In the genomic region with DNA sequence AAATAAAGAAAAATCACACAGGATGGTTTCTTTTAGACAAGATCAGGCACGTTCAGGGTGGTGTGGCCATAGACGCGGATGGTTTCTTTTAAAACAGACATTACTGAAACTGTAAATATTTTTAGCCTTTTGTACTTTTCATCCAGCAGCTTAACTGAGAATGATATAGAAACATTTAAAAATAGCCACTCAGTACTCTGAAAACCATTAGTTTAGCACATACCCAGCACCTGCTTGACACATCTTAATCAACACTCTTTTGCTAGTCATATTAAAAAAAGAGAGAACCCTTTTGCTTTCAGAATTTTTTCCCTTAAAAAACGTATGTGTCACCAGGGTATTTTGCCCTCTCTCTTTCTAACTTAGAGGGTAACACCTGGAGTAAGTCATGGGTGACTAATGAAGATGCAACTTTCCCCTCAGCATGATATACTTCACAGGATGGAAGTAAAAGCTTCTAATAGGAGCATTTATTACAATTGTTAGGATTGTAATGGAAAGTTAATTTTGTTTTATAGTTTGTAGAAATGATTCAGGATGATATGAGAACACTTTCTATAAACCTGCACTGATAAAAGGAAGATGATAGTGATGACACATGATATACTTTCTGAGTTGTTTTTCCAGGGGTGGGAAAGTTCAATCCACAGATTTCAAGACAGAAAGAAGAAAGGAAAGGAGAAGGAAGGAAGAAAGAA, we compare ENCODE assay signal across 10 cellular contexts. TPM values are rescaled to one million over a fixed set of nuclear protein-coding genes. Genes with fewer than 3 reads are reported as not detected.
A peak's percentile ranks its signal among the peaks of the same experiment; 100 is the strongest.
DNase-seq lines count a peak whose midpoint lies in the region; ATAC-seq and TF ChIP-seq lines count a peak whose summit lies in the region.
"Had no signal": no experiment of that assay in that cellular context is flagged by ENCODE, and none has a peak within 500 bp of the region (broad histone marks: within the 10 kb centered on the region; RNA-seq: fewer than 3 reads in every experiment).

No MANE protein-coding gene starts in this region.

- H3K36me3 ChIP-seq in right atrium auricular region: no peaks in the 10 kb centered on the region

- no peak overlapping the region for H3K4me3 ChIP-seq in right atrium auricular region

- no peak overlapping the region for H3K27ac ChIP-seq in right atrium auricular region

- POLR2A ChIA-PET in GM10248 (lab: Yijun Ruan, JAX): no interaction called here
- POLR2A ChIA-PET in activated B cell treated with CpG ODN at 0.5 μM for 24 hours (lab: Charles Lee): interaction anchor here (1.3 to 2.0 kb wide), 5 partner anchors 20 to 35 kb away, joined by 3 to 11 read pairs (median 6); no protein-coding TSS in a partner anchor

- H3K9me3 ChIP-seq in right atrium auricular region: no peaks in the 10 kb centered on the region

- CTCF ChIA-PET in GM10248 (lab: Yijun Ruan, JAX): no interaction called here
- CTCF ChIA-PET in activated B cell treated with CpG ODN at 0.5 μM for 24 hours (lab: Charles Lee): no interaction called here

- no peaks in the 10 kb centered on the region for H3K27me3 Mint-ChIP-seq in activated B cell treated with CpG ODN at 0.5 μM for 24 hours
- H3K27me3 Mint-ChIP-seq in effector memory CD8-positive, alpha-beta T cell: no peaks in the 10 kb centered on the region

- H3K36me3 Mint-ChIP-seq in activated B cell treated with CpG ODN at 0.5 μM for 24 hours (ENCODE audit: low read depth): peaks cover 50% of the 10 kb centered on the region
- H3K36me3 Mint-ChIP-seq in effector memory CD8-positive, alpha-beta T cell (ENCODE audit: insufficient read depth): peaks cover 5% of the 10 kb centered on the region

- no peaks in the 10 kb centered on the region for H3K27me3 ChIP-seq in right atrium auricular region

- H3K4me1 ChIP-seq in right atrium auricular region: no peaks in the 10 kb centered on the region

- peak overlapping the region; percentile 9 for H3K4me3 Mint-ChIP-seq in activated B cell treated with CpG ODN at 0.5 μM for 24 hours
- no peak overlapping the region for H3K4me3 Mint-ChIP-seq in effector memory CD8-positive, alpha-beta T cell

- no peak for TF ChIP-seq CTCF in GM10248 (IDR thresholded peaks at IDR 0.05; ENCODE audit: control extremely low read depth, extremely low read depth, low read depth, missing control alignments)
- no peak for TF ChIP-seq CTCF in activated B cell treated with CpG ODN at 0.5 μM for 24 hours (IDR thresholded peaks at IDR 0.05)
- TF ChIP-seq CTCF in right atrium auricular region (IDR thresholded peaks at IDR 0.05): no peak

- no peaks in the 10 kb centered on the region for H3K9me3 Mint-ChIP-seq in activated B cell treated with CpG ODN at 0.5 μM for 24 hours
- H3K9me3 Mint-ChIP-seq in effector memory CD8-positive, alpha-beta T cell: peaks cover 0 to 7% of the 10 kb centered on the region in 2 donors

- ATAC-seq in GM19328 (IDR thresholded peaks at IDR 0.05; ENCODE audit: unreplicated experiment) (peak; percentile 83), HG03025 (IDR thresholded peaks at IDR 0.05; ENCODE audit: low FRiP score, unreplicated experiment) (peak; percentile 96), activated B cell treated with CpG ODN at 0.5 μM for 24 hours (ENCODE audit: low read depth) (peak; percentile 51)
- ATAC-seq in effector memory CD8-positive, alpha-beta T cell (replicated peaks): no peak

- H3K4me1 Mint-ChIP-seq in activated B cell treated with CpG ODN at 0.5 μM for 24 hours: peaks cover 73% of the 10 kb centered on the region
- H3K4me1 Mint-ChIP-seq in effector memory CD8-positive, alpha-beta T cell (ENCODE audit: low read depth in 2 of 2): peaks cover 0 to 9% of the 10 kb centered on the region in 2 donors

- peak overlapping the region; percentile 73 for H3K27ac Mint-ChIP-seq in activated B cell treated with CpG ODN at 0.5 μM for 24 hours
- no peak overlapping the region for H3K27ac Mint-ChIP-seq in effector memory CD8-positive, alpha-beta T cell

- intact Hi-C loops in activated B cell treated with CpG ODN at 0.5 μM for 24 hours (cut with micrococcal nuclease): loop anchor here (1.0 to 2.0 kb wide), 2 partner anchors 23 to 33 kb away; no protein-coding TSS in a partner anchor

- DNase-seq in GM10248 (ENCODE audit: extremely low spot score) (peak; percentile 18), activated B cell treated with CpG ODN at 0.5 μM for 24 hours (no peak), NOMO-1 treated with DMSO at 0.1 percent for 48 hours (lab: John Stamatoyannopoulos, UW; ENCODE audit: unreplicated experiment) (no peak), right atrium auricular region (ENCODE audit: low spot score) (no peak), COLO668 (lab: John Stamatoyannopoulos, UW; ENCODE audit: unreplicated experiment) (no peak)
- DNase-seq in effector memory CD8-positive, alpha-beta T cell: no peak
- DNase-seq: central memory CD4-positive, alpha-beta T cell; islet precursor cell had no signal

RNA-seq across cellular contexts. Expression of a gene that starts 45.2 kb away (rescaled TPM):
- total RNA-seq in activated B cell treated with CpG ODN at 0.5 μM for 24 hours: 79.6 and 90.4 TPM in 2 replicates
- 1 to 10 TPM in 1 of 2 donors, under 1 TPM in 1; 0.82 to 2.2 TPM for total RNA-seq in right atrium auricular region

Comparison
In these comparisons a context has a peak if more than half of its experiments do, and no peak if none do; other contexts are left out.
1. RNA of a gene that starts 45.2 kb away (total RNA-seq): 79.6 to 90.4 TPM in activated B cell treated with CpG ODN at 0.5 μM for 24 hours; 0.82 to 2.2 TPM in right atrium auricular region; every median in the first group is over 10 times any median in the second.